ENCODE assay signal across 12 cellular contexts in the genomic region with DNA sequence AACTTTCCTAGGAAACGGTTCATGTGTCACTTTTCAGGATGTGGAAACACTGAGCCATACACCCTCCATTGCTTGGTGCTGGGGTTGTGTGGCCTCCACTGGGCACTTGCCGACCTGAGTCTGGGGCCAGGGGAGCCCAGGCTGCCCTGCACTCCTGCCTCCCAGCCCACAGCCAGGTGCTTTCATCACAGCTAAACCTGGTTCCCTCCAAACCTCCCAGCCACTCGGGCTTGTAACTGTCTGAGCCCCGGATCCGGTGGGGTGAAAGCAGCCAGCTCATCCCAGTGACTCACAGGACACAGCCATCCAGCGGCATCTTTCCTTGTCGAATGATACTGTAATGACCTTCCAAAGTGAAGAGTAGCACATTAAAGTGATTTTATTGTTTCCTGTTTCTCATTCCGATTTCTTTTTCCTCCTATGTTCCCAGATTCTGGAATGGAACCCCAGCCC. TPM values are rescaled to one million over a fixed set of nuclear protein-coding genes. Genes with fewer than 3 reads are reported as not detected.
DNase-seq lines count a peak whose midpoint lies in the region; ATAC-seq, FAIRE-seq and TF ChIP-seq lines count a peak whose summit lies in the region.
"Had no signal": no experiment of that assay in that cellular context is flagged by ENCODE, and none has a peak within 500 bp of the region (broad histone marks: within the 10 kb centered on the region; RNA-seq: fewer than 3 reads in every experiment).

No MANE protein-coding gene starts in this region.

- H3K4me2 ChIP-seq in neural progenitor cell = no peak overlapping the region

- DNase-seq in Calu3 (no peak), HTR-8/SVneo (ENCODE audit: insufficient read length, low spot score) (peak; percentile 74), neural progenitor cell (ENCODE audit: low spot score) (no peak), medulla oblongata (ENCODE audit: extremely low spot score) (no peak), DMS 273 treated with DMSO at 0.1 percent for 48 hours (lab: John Stamatoyannopoulos, UW) (no peak), omental fat pad (ENCODE audit: low spot score) (no peak)
- no peak for DNase-seq in central memory CD8-positive, alpha-beta T cell (ENCODE audit: low spot score in 2 of 2)
- no peak for DNase-seq in activated effector memory CD4-positive, alpha-beta T cell treated with Interleukin-2 at 50 U/mL for 16 hours
- DNase-seq: GOT3, NCI-H82 had no signal

- intact Hi-C loops in Calu3 (cut with micrococcal nuclease; ENCODE audit: unreplicated experiment) = no loop called here

- CTCF ChIA-PET in Calu3 (lab: Charles Lee) = no interaction called here

- H3K79me2 ChIP-seq in neural progenitor cell (ENCODE audit: low read depth) = peaks cover 15% of the 10 kb centered on the region

- H3K36me3 Mint-ChIP-seq in Calu3 (ENCODE audit: insufficient read depth, unreplicated experiment) (peaks cover 67% of the 10 kb centered on the region), neural progenitor cell (peaks cover 33% of the 10 kb centered on the region)
- H3K36me3 Mint-ChIP-seq in central memory CD8-positive, alpha-beta T cell (ENCODE audit: insufficient read depth) = peaks cover 23% of the 10 kb centered on the region

- no peak overlapping the region for H3K9ac ChIP-seq in neural progenitor cell

- no peaks in the 10 kb centered on the region for H3K4me1 ChIP-seq in neural progenitor cell

- H3K27me3 ChIP-seq in neural progenitor cell = no peaks in the 10 kb centered on the region

- H3K27ac Mint-ChIP-seq in Calu3 (ENCODE audit: unreplicated experiment) (peak overlapping the region; percentile 12), neural progenitor cell (peak overlapping the region; percentile 64)
- H3K27ac Mint-ChIP-seq in central memory CD8-positive, alpha-beta T cell (ENCODE audit: low read depth) = peak overlapping the region; percentile 90

- H3F3A ChIP-seq in neural progenitor cell (ENCODE audit: low read depth) = peaks cover 23% of the 10 kb centered on the region

- TSS peak; percentile 10 for BruUV-seq in Calu3 (replicated peaks; lab: Mats Ljungman, UMichigan)

- H3K4me3 Mint-ChIP-seq in Calu3 (ENCODE audit: low read depth, unreplicated experiment) = no peak overlapping the region
- H3K4me3 Mint-ChIP-seq in central memory CD8-positive, alpha-beta T cell = no peak overlapping the region
- peak overlapping the region; percentile 34 for H3K4me3 Mint-ChIP-seq in neural progenitor cell

- peaks cover 14% of the 10 kb centered on the region for H4K20me1 ChIP-seq in neural progenitor cell (ENCODE audit: low read depth)

- no peak overlapping the region for H2AFZ ChIP-seq in neural progenitor cell (replicated peaks)

- H3K9me3 ChIP-seq in neural progenitor cell (ENCODE audit: low read depth) = no peaks in the 10 kb centered on the region
- H3K9me3 ChIP-seq: thoracic aorta had no signal

- no peaks in the 10 kb centered on the region for H3K36me3 ChIP-seq in neural progenitor cell

- no peaks in the 10 kb centered on the region for H3K27me3 Mint-ChIP-seq in Calu3 (ENCODE audit: unreplicated experiment)
- no peaks in the 10 kb centered on the region for H3K27me3 Mint-ChIP-seq in central memory CD8-positive, alpha-beta T cell
- H3K27me3 Mint-ChIP-seq in neural progenitor cell (ENCODE audit: insufficient read depth, low read depth) = peaks cover 7% of the 10 kb centered on the region

- no peak for FAIRE-seq in HTR-8/SVneo (lab: Jason Lieb, UNC)

- H3K27ac ChIP-seq in neural progenitor cell = no peak overlapping the region

- H3K4me3 ChIP-seq in neural progenitor cell = no peak overlapping the region
- H3K4me3 ChIP-seq: skin epidermis, thoracic aorta had no signal

- no peaks in the 10 kb centered on the region for H3K9me3 Mint-ChIP-seq in Calu3 (ENCODE audit: low read depth, unreplicated experiment)
- H3K9me3 Mint-ChIP-seq in central memory CD8-positive, alpha-beta T cell = no peaks in the 10 kb centered on the region
- H3K9me3 Mint-ChIP-seq in neural progenitor cell = no peaks in the 10 kb centered on the region

- ATAC-seq in central memory CD8-positive, alpha-beta T cell (replicated peaks; ENCODE audit: extremely low read depth, poor library complexity, severe bottlenecking) = no peak
- ATAC-seq in omental fat pad (ENCODE audit: low FRiP score) = no peak

- TF ChIP-seq CTCF in Calu3 (IDR thresholded peaks at IDR 0.05; ENCODE audit: unreplicated experiment) (no peak), neural progenitor cell (IDR thresholded peaks at IDR 0.05) (no peak), omental fat pad (IDR thresholded peaks at IDR 0.05) (no peak)

- H3K4me1 Mint-ChIP-seq in Calu3 (ENCODE audit: low read depth, unreplicated experiment) (peaks cover 16% of the 10 kb centered on the region), neural progenitor cell (peaks cover 11% of the 10 kb centered on the region)
- H3K4me1 Mint-ChIP-seq in central memory CD8-positive, alpha-beta T cell = peaks cover 23% of the 10 kb centered on the region

RNA-seq across cellular contexts. Expression of a gene that starts 19.8 kb away (rescaled TPM):
- total RNA-seq in Calu3 (2022) (89.2 and 104 TPM in 2 replicates), neural progenitor cell (ENCODE audit: low replicate concordance) (115 and 269 TPM in 2 replicates), omental fat pad (100 to 1,000 TPM in 3 of 4 donors, 10 to 100 TPM in 1; 89.3 to 135 (median 124) TPM)

RNA-seq across cellular contexts. Expression of a gene that starts 33.2 kb away (rescaled TPM):
- total RNA-seq in Calu3 (2022) (not detected in 2 replicates), neural progenitor cell (ENCODE audit: low replicate concordance) (not detected in 2 replicates), omental fat pad (not detected)
- total RNA-seq: thoracic aorta had no signal

RNA-seq across cellular contexts. Expression of a gene that starts 51.3 kb away (rescaled TPM):
- total RNA-seq in Calu3 (2022) (88.3 and 92.8 TPM in 2 replicates), neural progenitor cell (ENCODE audit: low replicate concordance) (12.5 and 22.2 TPM in 2 replicates), omental fat pad (10 to 100 TPM; 35.9 to 98.6 (median 48.6) TPM)

RNA-seq across cellular contexts. Expression of a gene that starts 51.5 kb away (rescaled TPM):
- total RNA-seq in Calu3 (2022) = 20.9 and 23.6 TPM in 2 replicates
- total RNA-seq in neural progenitor cell (ENCODE audit: low replicate concordance) = 6.4 and 9.9 TPM in 2 replicates
- total RNA-seq in omental fat pad = 1 to 10 TPM; 3.6 to 8.2 (median 5.1) TPM

Comparison
In these comparisons a context has a peak if more than half of its experiments do, and no peak if none do; other contexts are left out.
1. H3K27ac Mint-ChIP-seq: peak in every context shown above with its lines; median percentile 90 in central memory CD8-positive, alpha-beta T cell; 64 in neural progenitor cell; 12 in Calu3.